9 cellular contexts compared by ENCODE assay signal in the genomic region with DNA sequence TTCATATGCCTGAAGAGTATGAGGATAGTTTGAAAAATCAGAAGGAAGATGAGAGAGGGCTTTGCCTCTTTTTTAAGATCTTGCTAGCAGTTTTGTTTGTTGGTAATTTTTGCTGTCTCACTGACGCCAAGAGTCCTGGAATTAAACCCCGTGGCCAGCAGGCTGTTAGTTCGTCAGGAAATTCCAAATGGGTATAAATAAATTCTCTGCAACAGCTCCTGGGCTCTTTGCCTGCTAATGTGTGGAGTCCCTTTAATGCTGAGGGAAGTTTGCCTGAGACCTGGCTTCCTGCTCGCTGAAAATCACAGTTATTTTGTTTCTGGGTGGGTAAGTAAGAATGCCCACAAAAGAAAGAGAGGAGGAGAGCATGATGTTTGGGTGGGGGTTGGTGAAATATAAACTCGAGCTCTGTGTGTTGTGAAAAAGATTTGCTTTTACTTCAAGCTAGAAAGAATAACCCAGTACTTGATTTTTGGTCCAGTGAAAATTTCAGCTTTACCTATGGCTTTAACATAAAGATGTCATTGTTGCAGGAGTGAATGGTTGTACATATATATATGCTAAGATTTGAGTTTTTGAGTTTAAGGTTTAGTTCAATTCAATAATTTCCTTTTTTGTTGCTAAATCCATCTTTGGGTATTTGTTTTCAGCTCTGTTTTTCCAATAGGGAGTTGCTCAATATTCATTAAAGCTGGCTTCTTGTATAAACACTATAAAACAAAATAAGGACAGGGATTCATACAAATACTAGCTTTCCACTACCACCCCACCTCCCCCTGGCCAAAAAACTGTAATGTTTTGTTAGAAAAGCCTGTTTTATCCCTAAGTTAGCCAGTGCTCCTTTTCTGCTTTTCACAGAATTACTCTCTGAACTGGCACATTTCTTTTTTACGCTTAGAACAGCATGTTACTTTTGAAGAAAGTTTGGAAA.
DNase-seq lines count a peak whose midpoint lies in the region; ATAC-seq, FAIRE-seq and TF ChIP-seq lines count a peak whose summit lies in the region.
"Had no signal": no experiment of that assay in that cellular context is flagged by ENCODE, and none has a peak within 500 bp of the region (broad histone marks: within the 10 kb centered on the region; RNA-seq: fewer than 3 reads in every experiment).

No MANE protein-coding gene starts in this region.

- 18 to 41% (median 35%) methylated on average over 6 of the region's 6 CpGs for WGBS in small intestine, 3 donors

- peak; percentile 19 for ATAC-seq in left colon

- H3K4me3 ChIP-seq in cardiac fibroblast (replicated peaks in 1 of 2; ENCODE audit: low read depth in 2 of 2, low read length in 2 of 2): peak overlapping the region in 1 of 2 donors; percentile 27
- H3K4me3 ChIP-seq in small intestine (ENCODE audit: low read depth in 1 of 2, low read length in 2 of 2): no peak overlapping the region

- no peaks in the 10 kb centered on the region for H3K9me3 ChIP-seq in small intestine (ENCODE audit: control insufficient read depth, low read depth)

- FAIRE-seq in small intestine (lab: Jason Lieb, UNC): no peak

- DNase-seq in HCEC 1CT (peak; percentile 77), cardiac fibroblast (ENCODE audit: low read depth in 2 of 2) (peak; percentile 73 to 93), left colon (peak in 1 of 2 donors; percentile 53), small intestine (peak; percentile 19), islet precursor cell (no peak), T-helper 2 cell (no peak), HUDEP-2 (lab: John Stamatoyannopoulos, UW; ENCODE audit: unreplicated experiment in 76 of 76) (no peak), NCI-H1092 treated with DMSO at 0.1 percent for 48 hours (lab: John Stamatoyannopoulos, UW) (no peak)
- DNase-seq: NCI-H1417 had no signal

- TF ChIP-seq CTCF in cardiac fibroblast (IDR thresholded peaks at IDR 0.05; ENCODE audit: low read depth, low read length): no peak

- intact Hi-C loops in left colon (cut with DNase I, micrococcal nuclease): no loop called here

- peak overlapping the region; percentile 9 to 84 for H3K27ac ChIP-seq in small intestine (ENCODE audit: low read depth in 1 of 2, low read length in 1 of 2)

- H3K36me3 ChIP-seq in small intestine (ENCODE audit: control insufficient read depth in 2 of 2, insufficient read depth in 2 of 2, low read length in 2 of 2): no peaks in the 10 kb centered on the region

- H3K4me1 ChIP-seq in small intestine (ENCODE audit: control insufficient read depth in 2 of 2, insufficient read depth in 1 of 2, low read depth in 1 of 2, low read length in 1 of 2): peaks cover 0 to 8% of the 10 kb centered on the region in 2 donors

- H3K27me3 ChIP-seq in small intestine (ENCODE audit: control insufficient read depth in 2 of 2, insufficient read depth in 2 of 2, low read length in 2 of 2): no peaks in the 10 kb centered on the region

Comparison
In these comparisons a context has a peak if more than half of its experiments do, and no peak if none do; other contexts are left out.
1. DNase-seq: peak in HCEC 1CT (single experiment), cardiac fibroblast (2 of 2) and small intestine (single experiment); none in islet precursor cell (single experiment), T-helper 2 cell (0 of 5), HUDEP-2 (0 of 76) and NCI-H1092 treated with DMSO at 0.1 percent for 48 hours (single experiment).